7 cellular contexts compared by ENCODE assay signal in genomic region chr7:99142727-99143521, GRCh38. TPM values are rescaled to one million over a fixed set of nuclear protein-coding genes. Genes with fewer than 3 reads are reported as not detected.
DNase-seq lines count a peak whose midpoint lies in the region; ATAC-seq, FAIRE-seq and TF ChIP-seq lines count a peak whose summit lies in the region.

No MANE protein-coding gene starts in this region.

- intact Hi-C loops in Right ventricle myocardium inferior (cut with DNase I): loop anchor here (2.0 to 10.0 kb wide), 4 partner anchors 22 to 182 kb away; partner anchors contain the start of gene ARPC1A

- DNase-seq in GM19239 (ENCODE audit: insufficient read length, low spot score) (no peak), MV-4-11 (lab: John Stamatoyannopoulos, UW) (peak; percentile 65), SKM-1 treated with dmso at 0.1 percent for 144 hours (lab: John Stamatoyannopoulos, UW; ENCODE audit: unreplicated experiment) (peak; percentile 85), Right ventricle myocardium inferior (ENCODE audit: missing footprints) (peak; percentile 95), osteoblast (ENCODE audit: insufficient read length, low spot score, missing footprints) (peak; percentile 94), suprapubic skin (ENCODE audit: low spot score in 2 of 2) (peak; percentile 98 to 99)

- 5% methylated on average over 33 of the region's 33 CpGs for WGBS in suprapubic skin

- H3K36me3 ChIP-seq in osteoblast (ENCODE audit: insufficient read depth, low read length) (no peaks in the 10 kb centered on the region), suprapubic skin (no peaks in the 10 kb centered on the region)

- H3K79me2 ChIP-seq in osteoblast (ENCODE audit: insufficient read depth, low read length): peaks cover 43% of the 10 kb centered on the region

- H3K4me3 Mint-ChIP-seq in activated naive CD8-positive, alpha-beta T cell: peak overlapping the region; percentile 77

- FAIRE-seq in GM19239 (lab: Jason Lieb, UNC): peak; percentile 80

- H3K9me3 ChIP-seq in osteoblast (ENCODE audit: low read depth, low read length): no peaks in the 10 kb centered on the region
- H3K9me3 ChIP-seq in suprapubic skin: no peaks in the 10 kb centered on the region

- no peak overlapping the region for H3K27ac Mint-ChIP-seq in activated naive CD8-positive, alpha-beta T cell

- H3K27me3 Mint-ChIP-seq in activated naive CD8-positive, alpha-beta T cell: no peaks in the 10 kb centered on the region

- H3K4me1 ChIP-seq in osteoblast (ENCODE audit: insufficient read depth, low read length) (peaks cover 25% of the 10 kb centered on the region), suprapubic skin (peaks cover 51% of the 10 kb centered on the region)

- TF ChIP-seq EP300 in suprapubic skin (IDR thresholded peaks at IDR 0.05): no peak

- peaks cover 11% of the 10 kb centered on the region for H4K20me1 ChIP-seq in osteoblast (ENCODE audit: insufficient read depth, low read length)

- ATAC-seq in Right ventricle myocardium inferior: peak; percentile 77

- H3K4me1 Mint-ChIP-seq in activated naive CD8-positive, alpha-beta T cell (ENCODE audit: low read depth): peaks cover 42% of the 10 kb centered on the region

- H3K36me3 Mint-ChIP-seq in activated naive CD8-positive, alpha-beta T cell: peaks cover 5% of the 10 kb centered on the region

- no peaks in the 10 kb centered on the region for H3K9me3 Mint-ChIP-seq in activated naive CD8-positive, alpha-beta T cell (ENCODE audit: low read depth)

- H3K27me3 ChIP-seq in osteoblast (ENCODE audit: insufficient read depth, low read length): no peaks in the 10 kb centered on the region
- H3K27me3 ChIP-seq in suprapubic skin: no peaks in the 10 kb centered on the region

- TF ChIP-seq CTCF in osteoblast (IDR thresholded peaks at IDR 0.05; ENCODE audit: extremely low read depth, low read depth, low read length) (no peak), suprapubic skin (IDR thresholded peaks at IDR 0.05) (no peak)

- H3K4me3 ChIP-seq in osteoblast (ENCODE audit: insufficient read depth, low read length): peak overlapping the region; percentile 89
- H3K4me3 ChIP-seq in suprapubic skin: peak overlapping the region; percentile 100

- no peak for TF ChIP-seq POLR2A in suprapubic skin (IDR thresholded peaks at IDR 0.05)

- peak overlapping the region; percentile 60 for H2AFZ ChIP-seq in osteoblast (ENCODE audit: low read length)

- H3K4me2 ChIP-seq in osteoblast (ENCODE audit: insufficient read depth, low read length): peak overlapping the region; percentile 84

- peak overlapping the region; percentile 66 for H3K27ac ChIP-seq in osteoblast (ENCODE audit: low read depth, low read length)
- peak overlapping the region; percentile 100 for H3K27ac ChIP-seq in suprapubic skin

RNA-seq across cellular contexts. Expression of gene SMURF1, which starts 1.0 kb away (rescaled TPM):
- total RNA-seq in Right ventricle myocardium inferior (9.6 TPM), osteoblast (20.6 and 23.5 TPM in 2 replicates), suprapubic skin (10 to 100 TPM; 26.9 to 74.9 (median 30.2) TPM)
